Comparison of ENCODE assay signal across 9 cellular contexts in genomic region chr10:32317795-32318194, GRCh38. TPM values are rescaled to one million over a fixed set of nuclear protein-coding genes. Genes with fewer than 3 reads are reported as not detected.
A peak's percentile ranks its signal among the peaks of the same experiment; 100 is the strongest.
DNase-seq lines count a peak whose midpoint lies in the region; ATAC-seq and TF ChIP-seq lines count a peak whose summit lies in the region.
"Had no signal": no experiment of that assay in that cellular context is flagged by ENCODE, and none has a peak within 500 bp of the region (broad histone marks: within the 10 kb centered on the region; RNA-seq: fewer than 3 reads in every experiment).

No MANE protein-coding gene starts in this region.

- 65% methylated on average over 5 of the region's 5 CpGs for WGBS in prostate gland

- TF ChIP-seq CTCF in prostate gland (IDR thresholded peaks at IDR 0.05) = no peak

- H3K4me1 Mint-ChIP-seq in activated T-cell treated with anti-CD3 and anti-CD28 coated beads, Interleukin-2, amount 50 U/mL, for 4 hours (ENCODE audit: low read depth) = peaks cover 86% of the 10 kb centered on the region
- H3K4me1 Mint-ChIP-seq in T-helper 2 cell treated with Interferon-gamma antibody and Interleukin-4, amounts not matched to agents 5 μg/mL and 100 μg/mL, for 36 hours (ENCODE audit: low read depth) = peaks cover 48% of the 10 kb centered on the region

- H3K27me3 Mint-ChIP-seq in activated T-cell treated with anti-CD3 and anti-CD28 coated beads, Interleukin-2, amount 50 U/mL, for 4 hours (ENCODE audit: low read depth) = no peaks in the 10 kb centered on the region
- H3K27me3 Mint-ChIP-seq in T-helper 2 cell treated with Interferon-gamma antibody and Interleukin-4, amounts not matched to agents 5 μg/mL and 100 μg/mL, for 36 hours (ENCODE audit: low read depth) = no peaks in the 10 kb centered on the region

- H3K36me3 ChIP-seq in prostate gland = no peaks in the 10 kb centered on the region

- no peaks in the 10 kb centered on the region for H3K9me3 ChIP-seq in prostate gland

- peak overlapping the region; percentile 69 for H3K27ac Mint-ChIP-seq in T-helper 2 cell treated with Interferon-gamma antibody and Interleukin-4, amounts not matched to agents 5 μg/mL and 100 μg/mL, for 36 hours

- peaks cover 29% of the 10 kb centered on the region for H3K36me3 Mint-ChIP-seq in activated T-cell treated with anti-CD3 and anti-CD28 coated beads, Interleukin-2, amount 50 U/mL, for 4 hours (ENCODE audit: insufficient read depth)
- H3K36me3 Mint-ChIP-seq in T-helper 2 cell treated with Interferon-gamma antibody and Interleukin-4, amounts not matched to agents 5 μg/mL and 100 μg/mL, for 36 hours (ENCODE audit: low read depth) = peaks cover 31% of the 10 kb centered on the region

- no peak for TF ChIP-seq POLR2A in prostate gland (IDR thresholded peaks at IDR 0.05)

- no peaks in the 10 kb centered on the region for H3K27me3 ChIP-seq in prostate gland (replicated peaks; ENCODE audit: insufficient read depth)

- ATAC-seq in activated T-cell treated with anti-CD3 and anti-CD28 coated beads, Interleukin-2, amount 50 U/mL, for 4 hours = peak; percentile 89 to 90
- peak; percentile 91 for ATAC-seq in HG02852 (IDR thresholded peaks at IDR 0.05; ENCODE audit: unreplicated experiment)
- ATAC-seq in stimulated activated naive CD8-positive, alpha-beta T cell treated with anti-CD3 and anti-CD28 coated beads, Interleukin-15, Interleukin-2, amounts not matched to agents 100 U/mL and 50 U/mL, for 24 hours = peak; percentile 85

- peak overlapping the region; percentile 14 for H3K4me3 Mint-ChIP-seq in activated T-cell treated with anti-CD3 and anti-CD28 coated beads, Interleukin-2, amount 50 U/mL, for 4 hours
- peak overlapping the region; percentile 22 for H3K4me3 Mint-ChIP-seq in T-helper 2 cell treated with Interferon-gamma antibody and Interleukin-4, amounts not matched to agents 5 μg/mL and 100 μg/mL, for 36 hours

- intact Hi-C loops in posterior cingulate gyrus (cut with DNase I) (no loop called here), prostate gland (cut with DNase I) (no loop called here)

- no peak for DNase-seq in activated T-cell treated with anti-CD3 and anti-CD28 coated beads, Interleukin-2, amount 50 U/mL, for 4 hours
- DNase-seq in activated T-cell treated with anti-CD3 and anti-CD28 coated beads for 4 hours = no peak
- DNase-seq in T-helper 2 cell treated with Interferon-gamma antibody and Interleukin-4, amounts not matched to agents 5 μg/mL and 100 μg/mL, for 36 hours (ENCODE audit: low spot score) = no peak
- DNase-seq in stimulated activated naive CD8-positive, alpha-beta T cell treated with anti-CD3 and anti-CD28 coated beads, Interleukin-15, Interleukin-2, amounts not matched to agents 100 U/mL and 50 U/mL, for 24 hours = no peak
- no peak for DNase-seq in posterior cingulate gyrus
- DNase-seq in prostate gland (ENCODE audit: low spot score) = no peak
- DNase-seq in caudate nucleus (lab: John Stamatoyannopoulos, UW) = no peak
- DNase-seq: activated CD4-positive, alpha-beta T cell treated with anti-CD3 and anti-CD28 coated beads, Interleukin-2, amount 50 U/mL, for 1 hour had no signal

- H3K4me3 ChIP-seq in prostate gland = no peak overlapping the region

- no peaks in the 10 kb centered on the region for H3K9me3 Mint-ChIP-seq in activated T-cell treated with anti-CD3 and anti-CD28 coated beads, Interleukin-2, amount 50 U/mL, for 4 hours
- no peaks in the 10 kb centered on the region for H3K9me3 Mint-ChIP-seq in T-helper 2 cell treated with Interferon-gamma antibody and Interleukin-4, amounts not matched to agents 5 μg/mL and 100 μg/mL, for 36 hours

- H3K27ac ChIP-seq in prostate gland (no peak overlapping the region), caudate nucleus (ENCODE audit: low read depth, low read length) (no peak overlapping the region)

- peaks cover 13% of the 10 kb centered on the region for H3K4me1 ChIP-seq in prostate gland (replicated peaks)

RNA-seq across cellular contexts. Expression of gene EPC1, which starts 29.2 kb away (rescaled TPM):
- total RNA-seq in activated T-cell treated with anti-CD3 and anti-CD28 coated beads, Interleukin-2, amount 50 U/mL, for 4 hours = 10 to 100 TPM; 44.9 to 53.5 (median 46.0) TPM
- total RNA-seq in prostate gland = 10 to 100 TPM; 37.1 to 58.3 TPM
